In the genomic region with DNA sequence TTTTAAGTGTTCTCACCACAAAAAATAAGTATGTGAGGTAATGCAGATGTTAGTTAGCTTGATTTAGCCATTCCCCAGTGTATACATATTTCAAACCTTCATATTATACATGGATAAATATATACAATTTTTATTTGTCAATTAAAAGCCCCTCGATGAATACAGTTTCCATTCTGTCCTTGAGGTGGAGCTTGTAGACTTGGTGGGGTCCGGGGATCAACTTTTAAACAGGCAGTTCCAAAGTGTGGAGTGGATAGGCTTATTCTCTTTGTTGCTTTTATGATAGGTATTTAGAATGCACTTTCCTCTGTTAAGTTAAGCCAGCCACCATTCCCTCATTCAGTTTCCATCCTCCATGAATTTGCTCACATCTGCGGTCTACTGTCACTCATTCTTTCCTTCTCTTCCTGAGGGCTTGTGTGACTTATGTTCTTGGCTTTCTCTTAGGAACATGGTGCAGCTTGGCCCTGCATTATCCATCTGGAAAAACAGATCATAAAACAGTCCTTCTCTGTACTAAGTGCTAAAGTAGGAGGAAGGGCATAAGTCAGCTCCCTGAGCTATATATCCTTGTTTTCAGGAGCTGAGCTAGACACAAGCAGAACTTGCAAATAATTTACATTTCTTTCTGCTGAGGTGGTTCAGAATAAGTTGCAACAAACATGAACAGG, we compare ENCODE assay signal across 18 cellular contexts.
DNase-seq lines count a peak whose midpoint lies in the region; ATAC-seq, FAIRE-seq and TF ChIP-seq lines count a peak whose summit lies in the region.
"Had no signal": no experiment of that assay in that cellular context is flagged by ENCODE, and none has a peak within 500 bp of the region (broad histone marks: within the 10 kb centered on the region; RNA-seq: fewer than 3 reads in every experiment).

No MANE protein-coding gene starts in this region.

- in situ Hi-C loops in GM23248 (cut with MboI), result no loop called here

- no peaks in the 10 kb centered on the region for H3K36me3 Mint-ChIP-seq in type B pancreatic cell
- H3K36me3 Mint-ChIP-seq in activated naive CD4-positive, alpha-beta T cell treated with anti-CD3 and anti-CD28 coated beads, Interleukin-2, amount 50 U/mL, for 72 hours, result no peaks in the 10 kb centered on the region
- H3K36me3 Mint-ChIP-seq: WTC11 had no signal

- WGBS in A549 (ENCODE audit: missing lambda C conversion rate), result 73% methylated on average over 3 of the region's 3 CpGs
- WGBS in GM23248 (ENCODE audit: low coverage in 1 of 2, low lambda C conversion rate in 2 of 2, missing lambda C conversion rate in 2 of 2), 2 experiments, result 57 to 61% methylated on average over 3 of the region's 3 CpGs

- no peaks in the 10 kb centered on the region for H4K20me1 ChIP-seq in GM23248 (ENCODE audit: insufficient read depth)

- no peak overlapping the region for H3K4me3 Mint-ChIP-seq in type B pancreatic cell
- H3K4me3 Mint-ChIP-seq: activated T-helper 17 cell treated with anti-CD3 and anti-CD28 coated beads, Interleukin-2, amount 50 U/mL, for 72 hours; central memory CD8-positive, alpha-beta T cell; WTC11 had no signal

- CTCF ChIA-PET in A549 (lab: Yijun Ruan, JAX), result interaction anchor here (0.7 to 4.2 kb wide), 2 partner anchors 227 to 230 kb away, joined by 3 to 18 read pairs; no protein-coding TSS in a partner anchor

- H3K9me3 ChIP-seq in A549 (no peaks in the 10 kb centered on the region), GM23248 (ENCODE audit: low read depth) (no peaks in the 10 kb centered on the region), muscle layer of colon (ENCODE audit: low read length) (no peaks in the 10 kb centered on the region)
- H3K9me3 ChIP-seq: adrenal gland had no signal

- no peak overlapping the region for H3K27ac Mint-ChIP-seq in type B pancreatic cell
- H3K27ac Mint-ChIP-seq in activated naive CD4-positive, alpha-beta T cell treated with anti-CD3 and anti-CD28 coated beads, Interleukin-2, amount 50 U/mL, for 72 hours, result no peak overlapping the region
- H3K27ac Mint-ChIP-seq: activated T-helper 17 cell treated with anti-CD3 and anti-CD28 coated beads, Interleukin-2, amount 50 U/mL, for 72 hours; WTC11 had no signal

- no peaks in the 10 kb centered on the region for H3K27me3 Mint-ChIP-seq in type B pancreatic cell
- H3K27me3 Mint-ChIP-seq: activated T-helper 17 cell treated with anti-CD3 and anti-CD28 coated beads, Interleukin-2, amount 50 U/mL, for 72 hours; central memory CD8-positive, alpha-beta T cell had no signal

- POLR2A ChIA-PET in A549 (lab: Yijun Ruan, JAX), result no interaction called here

- H3K4me3 ChIP-seq in A549, result no peak overlapping the region
- H3K4me3 ChIP-seq in GM23248, result no peak overlapping the region
- no peak overlapping the region for H3K4me3 ChIP-seq in muscle layer of colon (ENCODE audit: low read depth in 1 of 2, low read length in 2 of 2)
- H3K4me3 ChIP-seq: adrenal gland had no signal

- no peaks in the 10 kb centered on the region for H3K36me3 ChIP-seq in GM23248 (ENCODE audit: low read depth)
- H3K36me3 ChIP-seq in muscle layer of colon (ENCODE audit: insufficient read depth, low read length), result no peaks in the 10 kb centered on the region
- H3K36me3 ChIP-seq: adrenal gland had no signal

- H3K9ac ChIP-seq in GM23248, result no peak overlapping the region
- no peak overlapping the region for H3K9ac ChIP-seq in muscle layer of colon (ENCODE audit: low read length)

- TF ChIP-seq CTCF in A549 (IDR thresholded peaks at IDR 0.05), result peak; percentile 17; the same call in 1 of the 3 replicates
- TF ChIP-seq CTCF in type B pancreatic cell (conservative IDR thresholded peaks at IDR 0.05), result no peak

- H3K9me3 Mint-ChIP-seq in type B pancreatic cell, result no peaks in the 10 kb centered on the region
- H3K9me3 Mint-ChIP-seq in activated naive CD4-positive, alpha-beta T cell treated with anti-CD3 and anti-CD28 coated beads, Interleukin-2, amount 50 U/mL, for 72 hours, result peaks cover 0 to 5% of the 10 kb centered on the region in 2 donors
- H3K9me3 Mint-ChIP-seq: activated T-helper 17 cell treated with anti-CD3 and anti-CD28 coated beads, Interleukin-2, amount 50 U/mL, for 72 hours; central memory CD8-positive, alpha-beta T cell; WTC11 had no signal

- peaks cover 7% of the 10 kb centered on the region; the same call in 1 of the 2 replicates for H3F3A ChIP-seq in GM23248 (ENCODE audit: insufficient read depth)

- ATAC-seq in A549 (no peak), GM21526 (IDR thresholded peaks at IDR 0.05; ENCODE audit: low FRiP score, unreplicated experiment) (no peak), GM21528 (IDR thresholded peaks at IDR 0.05; ENCODE audit: low FRiP score, unreplicated experiment) (no peak)
- no peak for ATAC-seq in activated naive CD4-positive, alpha-beta T cell treated with anti-CD3 and anti-CD28 coated beads, Interleukin-2, amount 50 U/mL, for 72 hours
- ATAC-seq: activated T-helper 17 cell treated with anti-CD3 and anti-CD28 coated beads, Interleukin-2, amount 50 U/mL, for 72 hours; left lobe of liver; WTC11 had no signal

- H3K4me1 Mint-ChIP-seq in type B pancreatic cell (ENCODE audit: unreplicated experiment), result peaks cover 13% of the 10 kb centered on the region
- H3K4me1 Mint-ChIP-seq: central memory CD8-positive, alpha-beta T cell; WTC11 had no signal

- peak in 1 of 2 experiments; percentile 37; a peak in 2 of 5 replicates for TF ChIP-seq RAD21 in A549 (conservative IDR thresholded peaks at IDR 0.05 in 1 of 2, IDR thresholded peaks at IDR 0.05 in 1 of 2)

- H3K27ac ChIP-seq in A549 (peak overlapping the region in 1 of 2 experiments; percentile 45; a peak in 1 of 6 replicates), GM23248 (no peak overlapping the region), muscle layer of colon (ENCODE audit: low read depth, low read length) (peak overlapping the region; percentile 7)
- H3K27ac ChIP-seq: adrenal gland had no signal

- DNase-seq in A549 (ENCODE audit: low read depth in 1 of 2, low spot score in 1 of 2) (peak in 1 of 2 experiments; percentile 13), GM23248 (peak; percentile 19), amniotic epithelial cell (ENCODE audit: low read depth) (peak; percentile 76), type B pancreatic cell (ENCODE audit: extremely low spot score, unreplicated experiment) (no peak)
- DNase-seq in activated naive CD4-positive, alpha-beta T cell treated with anti-CD3 and anti-CD28 coated beads, Interleukin-2, amount 50 U/mL, for 72 hours (ENCODE audit: low spot score in 2 of 2), result no peak
- DNase-seq: adrenal gland; HCEC 1CT; NCI-H2029 treated with DMSO at 0.1 percent for 48 hours; NCI-H748 treated with DMSO at 0.1 percent for 48 hours; small intestine; stimulated activated naive CD4-positive, alpha-beta T cell had no signal

- no peak for TF ChIP-seq EP300 in A549 (IDR thresholded peaks at IDR 0.05)

- H2AFZ ChIP-seq in GM23248, result no peak overlapping the region

- H3K4me2 ChIP-seq in A549 (no peak overlapping the region), GM23248 (ENCODE audit: unreplicated experiment) (no peak overlapping the region)

- H3K4me1 ChIP-seq in A549 (peaks cover 6% of the 10 kb centered on the region; the same call in 1 of the 3 replicates), GM23248 (ENCODE audit: insufficient read depth) (peaks cover 19% of the 10 kb centered on the region), muscle layer of colon (ENCODE audit: insufficient read depth, low read length) (peaks cover 10% of the 10 kb centered on the region)
- H3K4me1 ChIP-seq: adrenal gland had no signal

- FAIRE-seq in A549 (lab: Jason Lieb, UNC), result no peak
- FAIRE-seq: small intestine had no signal

- H3K9me2 ChIP-seq in GM23248 (ENCODE audit: insufficient read depth), result no peaks in the 10 kb centered on the region

- no peak for TF ChIP-seq POLR2A in A549 (IDR thresholded peaks at IDR 0.05; ENCODE audit: low read length)

- H3K79me2 ChIP-seq in GM23248 (ENCODE audit: insufficient read depth), result no peaks in the 10 kb centered on the region

- H3K27me3 ChIP-seq in GM23248 (replicated peaks; ENCODE audit: insufficient read depth), result no peaks in the 10 kb centered on the region
- no peaks in the 10 kb centered on the region for H3K27me3 ChIP-seq in muscle layer of colon (ENCODE audit: control insufficient read depth in 1 of 2, insufficient read depth in 2 of 2, low read length in 2 of 2)
- H3K27me3 ChIP-seq: adrenal gland had no signal

TF ChIP-seq in A549, 52 proteins besides CTCF, POLR2A, EP300 and RAD21:
- TF ChIP-seq SMC3 (IDR thresholded peaks at IDR 0.05) (peak; percentile 14; the same call in 1 of the 3 replicates), TFCP2L1 (CRISPR knock-in tag; IDR thresholded peaks at IDR 0.05) (no peak)

Comparison
In these comparisons a context has a peak if more than half of its experiments do, and no peak if none do; other contexts are left out.
1. DNase-seq: peak in GM23248 (single experiment) and amniotic epithelial cell (single experiment); none in type B pancreatic cell (single experiment) and activated naive CD4-positive, alpha-beta T cell treated with anti-CD3 and anti-CD28 coated beads, Interleukin-2, amount 50 U/mL, for 72 hours (0 of 2).